ENCODE assay signal across 8 cellular contexts in genomic region chr5:52800394-52801213, GRCh38. TPM values are rescaled to one million over a fixed set of nuclear protein-coding genes. Genes with fewer than 3 reads are reported as not detected.
A peak's percentile ranks its signal among the peaks of the same experiment; 100 is the strongest.
DNase-seq lines count a peak whose midpoint lies in the region; ATAC-seq, FAIRE-seq and TF ChIP-seq lines count a peak whose summit lies in the region.

No MANE protein-coding gene starts in this region.

- H3K27me3 ChIP-seq in thoracic aorta (replicated peaks; ENCODE audit: insufficient read depth): no peaks in the 10 kb centered on the region

- no peaks in the 10 kb centered on the region for H3K9me3 Mint-ChIP-seq in nephron progenitor cell

- H3K27me3 Mint-ChIP-seq in nephron progenitor cell (ENCODE audit: low read depth, poor library complexity): no peaks in the 10 kb centered on the region

- H3K9me3 ChIP-seq in thoracic aorta: no peaks in the 10 kb centered on the region

- DNase-seq in C1 segment of cervical spinal cord (lab: John Stamatoyannopoulos, UW) (peak in 13 of 14 donors; percentile 9 to 78 (median 66)), RCC 7860 (ENCODE audit: low spot score) (peak; percentile 69), foreskin fibroblast (peak; percentile 73 to 87), nephron progenitor cell (peak; percentile 61), thoracic aorta (ENCODE audit: low spot score) (peak; percentile 57)
- DNase-seq in activated gamma-delta T cell treated with anti-CD3 and anti-CD28 coated beads, Interleukin-2, amount 50 U/mL, for 16 hours (ENCODE audit: low read depth): peak; percentile 15

- H3K4me3 ChIP-seq in foreskin fibroblast (ENCODE audit: low read depth in 1 of 2, low read length in 2 of 2) (peak overlapping the region; percentile 69 to 83), thoracic aorta (peak overlapping the region; percentile 82)

- peak overlapping the region; percentile 100 for H3K27ac Mint-ChIP-seq in nephron progenitor cell

- peak; percentile 6 for TF ChIP-seq CTCF in foreskin fibroblast (IDR thresholded peaks at IDR 0.05; ENCODE audit: low read depth, low read length)
- TF ChIP-seq CTCF in nephron progenitor cell (IDR thresholded peaks at IDR 0.05): no peak
- TF ChIP-seq CTCF in thoracic aorta (IDR thresholded peaks at IDR 0.05): peak; percentile 10

- H3K36me3 ChIP-seq in thoracic aorta: no peaks in the 10 kb centered on the region

- ATAC-seq in GM19043 (IDR thresholded peaks at IDR 0.05; ENCODE audit: low read depth, unreplicated experiment) (peak; percentile 34), HG03196 (IDR thresholded peaks at IDR 0.05; ENCODE audit: unreplicated experiment) (peak; percentile 34), thoracic aorta (ENCODE audit: insufficient number of reproducible peaks, low FRiP score, low read depth) (peak; percentile 50)

- H3K4me1 Mint-ChIP-seq in nephron progenitor cell: peaks cover 70% of the 10 kb centered on the region

- H3K4me1 ChIP-seq in thoracic aorta (ENCODE audit: control insufficient read depth in 1 of 2, low read depth in 2 of 2): peaks cover 49 to 86% of the 10 kb centered on the region in 2 donors

- peak overlapping the region; percentile 95 to 98 for H3K27ac ChIP-seq in thoracic aorta

- peak overlapping the region; percentile 96 for H3K4me3 Mint-ChIP-seq in nephron progenitor cell

- no peak for FAIRE-seq in RCC 7860 (lab: Jason Lieb, UNC)

- peaks cover 12% of the 10 kb centered on the region for H3K36me3 Mint-ChIP-seq in nephron progenitor cell (ENCODE audit: low read depth)

RNA-seq across cellular contexts. Expression of gene ITGA1, which starts 12.9 kb away (rescaled TPM):
- total RNA-seq in thoracic aorta: 100 to 1,000 TPM; 125 to 169 TPM

RNA-seq across cellular contexts. Expression of gene PELO, which starts 12.9 kb away (rescaled TPM):
- 10 to 100 TPM; 28.8 to 44.7 TPM for total RNA-seq in thoracic aorta

Comparison
In these comparisons a context has a peak if more than half of its experiments do, and no peak if none do; other contexts are left out.
1. Peak in every context shown above with its lines: DNase-seq, ATAC-seq, H3K4me3 ChIP-seq and H3K27ac ChIP-seq.
2. DNase-seq: peak in every context shown above with its lines; median percentile 80 in foreskin fibroblast; 69 in RCC 7860; 66 in C1 segment of cervical spinal cord; 61 in nephron progenitor cell; 57 in thoracic aorta; 15 in activated gamma-delta T cell treated with anti-CD3 and anti-CD28 coated beads, Interleukin-2, amount 50 U/mL, for 16 hours.